ENCODE assay signal across 8 cellular contexts in genomic region chr6:32854376-32855178, GRCh38. TPM values are rescaled to one million over a fixed set of nuclear protein-coding genes. Genes with fewer than 3 reads are reported as not detected.
DNase-seq lines count a peak whose midpoint lies in the region; ATAC-seq lines count a peak whose summit lies in the region.

No MANE protein-coding gene starts in this region.

- ATAC-seq in GM19023 (IDR thresholded peaks at IDR 0.05; ENCODE audit: unreplicated experiment) (peak; percentile 20), HG03520 (IDR thresholded peaks at IDR 0.05; ENCODE audit: unreplicated experiment) (peak; percentile 12), GM21367 (IDR thresholded peaks at IDR 0.05; ENCODE audit: unreplicated experiment) (no peak)

- DNase-seq in ACHN: peak; percentile 53
- peak; percentile 49 for DNase-seq in activated CD4-positive, alpha-beta T cell treated with anti-CD3 and anti-CD28 coated beads for 1 hour
- peak; percentile 69 to 76 for DNase-seq in lung microvascular endothelial cell (ENCODE audit: low read depth in 2 of 2)
- peak; percentile 53 for DNase-seq in stimulated activated naive CD4-positive, alpha-beta T cell treated with Interleukin-2 at 50 U/mL for 16 hours (lab: John Stamatoyannopoulos, UW)

- no peaks in the 10 kb centered on the region for H3K9me3 ChIP-seq in ectodermal cell (ENCODE audit: control insufficient read depth, low read length)

- H3K4me3 ChIP-seq in ectodermal cell (ENCODE audit: insufficient read depth, low read depth, low read length): peak overlapping the region; percentile 60

- no peak overlapping the region for H3K27ac ChIP-seq in ectodermal cell (ENCODE audit: insufficient read depth, low read depth, low read length, poor library complexity, severe bottlenecking)

- peaks cover 10% of the 10 kb centered on the region for H3K4me1 ChIP-seq in ectodermal cell (ENCODE audit: control insufficient read depth, insufficient read depth, low read length)

- 36 to 37% methylated on average over 24 of the region's 24 CpGs for WGBS in ectodermal cell, 2 experiments

- in situ Hi-C loops in ACHN (cut with HindIII; ENCODE audit: low pct_ligation_motif_present, low pct_unique_long_range_greater_than_20kb, low sequenced_read_pairs): no loop called here

- H3K27me3 ChIP-seq in ectodermal cell (ENCODE audit: control insufficient read depth, insufficient read depth, low read length, poor library complexity, severe bottlenecking): peaks cover 85% of the 10 kb centered on the region

- H3K36me3 ChIP-seq in ectodermal cell (ENCODE audit: control insufficient read depth, insufficient read depth, low read length): no peaks in the 10 kb centered on the region

RNA-seq across cellular contexts. Expression of gene PSMB9, which starts 0.6 kb away (rescaled TPM):
- 0.76 TPM for polyA plus RNA-seq in ectodermal cell (2013, experiment 1 of 4)
- 0.98 TPM for polyA plus RNA-seq in ectodermal cell (2013, experiment 2 of 4)
- polyA plus RNA-seq in ectodermal cell (2013, experiment 3 of 4): 1.1 TPM
- polyA plus RNA-seq in ectodermal cell (2013, experiment 4 of 4): 0.73 TPM
- 20.5 and 24.8 TPM in 2 replicates for total RNA-seq in lung microvascular endothelial cell

RNA-seq across cellular contexts. Expression of gene TAP1, which starts 1.1 kb away (rescaled TPM):
- 6.6 TPM for polyA plus RNA-seq in ectodermal cell (2013, experiment 1 of 4)
- polyA plus RNA-seq in ectodermal cell (2013, experiment 2 of 4): 7.5 TPM
- polyA plus RNA-seq in ectodermal cell (2013, experiment 3 of 4): 6.3 TPM
- polyA plus RNA-seq in ectodermal cell (2013, experiment 4 of 4): 4.7 TPM
- 22.4 and 31.7 TPM in 2 replicates for total RNA-seq in lung microvascular endothelial cell

RNA-seq across cellular contexts. Expression of gene PSMB8, which starts 10.7 kb away (rescaled TPM):
- polyA plus RNA-seq in ectodermal cell (2013, experiment 1 of 4): 4.8 TPM
- 3.8 TPM for polyA plus RNA-seq in ectodermal cell (2013, experiment 2 of 4)
- 3.1 TPM for polyA plus RNA-seq in ectodermal cell (2013, experiment 3 of 4)
- polyA plus RNA-seq in ectodermal cell (2013, experiment 4 of 4): 3.5 TPM
- 42.1 and 57.8 TPM in 2 replicates for total RNA-seq in lung microvascular endothelial cell

RNA-seq across cellular contexts. Expression of gene TAP2, which starts 16.0 kb away (rescaled TPM):
- polyA plus RNA-seq in ectodermal cell (2013, experiment 1 of 4): 4.4 TPM
- 4.6 TPM for polyA plus RNA-seq in ectodermal cell (2013, experiment 2 of 4)
- 3.5 TPM for polyA plus RNA-seq in ectodermal cell (2013, experiment 3 of 4)
- 3.2 TPM for polyA plus RNA-seq in ectodermal cell (2013, experiment 4 of 4)
- total RNA-seq in lung microvascular endothelial cell: 15.0 and 30.4 TPM in 2 replicates

RNA-seq across cellular contexts. Expression of gene HLA-DOB, which starts 37.8 kb away (rescaled TPM):
- not detected for polyA plus RNA-seq in ectodermal cell (2013, experiment 1 of 4)
- polyA plus RNA-seq in ectodermal cell (2013, experiment 2 of 4): 0.25 TPM
- not detected for polyA plus RNA-seq in ectodermal cell (2013, experiment 3 of 4)
- polyA plus RNA-seq in ectodermal cell (2013, experiment 4 of 4): not detected
- 0.22 TPM in 1 of 2 replicates, not detected in the other for total RNA-seq in lung microvascular endothelial cell
